Comparison of ENCODE assay signal across 23 cellular contexts in genomic region chr14:101031721-101032120, GRCh38.
"Had no signal": no experiment of that assay in that cellular context is flagged by ENCODE, and none has a peak within 500 bp of the region (broad histone marks: within the 10 kb centered on the region; RNA-seq: fewer than 3 reads in every experiment).

No MANE protein-coding gene starts in this region.

- H3K4me3 Mint-ChIP-seq: endodermal cell; memory B cell; natural killer cell treated with Interleukin-12 subunit alpha and Interleukin-12 subunit beta and Interleukin-15 and Interleukin-18, amount 100 ng/mL, for 72 hours; neural progenitor cell; type B pancreatic cell had no signal

- DNase-seq: cerebellar nuclear complex; colonic mucosa; dermis blood vessel endothelial cell; erythroblast; foreskin keratinocyte; kidney glomerular epithelial cell; lower lobe of right lung; midbrain; nucleus accumbens; right cardiac atrium; stimulated activated CD4-positive, alpha-beta T cell treated with anti-CD3 and anti-CD28 coated beads, Interleukin-2, amount 100 ng/mL, for 24 hours; stimulated activated naive CD4-positive, alpha-beta T cell; stomach had no signal

- H3K27me3 Mint-ChIP-seq: memory B cell, progenitor cell of endocrine pancreas, type B pancreatic cell had no signal

- FAIRE-seq: endothelial cell of umbilical vein had no signal

- H3K4me3 ChIP-seq: colonic mucosa, hepatocyte, lower lobe of right lung, neural progenitor cell, ovary, stomach, uterus had no signal

- H3K36me3 Mint-ChIP-seq: memory B cell; natural killer cell treated with Interleukin-12 subunit alpha and Interleukin-12 subunit beta and Interleukin-15 and Interleukin-18, amount 100 ng/mL, for 72 hours; type B pancreatic cell had no signal

- H3K9ac ChIP-seq: neural progenitor cell had no signal

- H3K4me1 Mint-ChIP-seq: endodermal cell, memory B cell, neural progenitor cell had no signal

- H3K27me3 ChIP-seq: colonic mucosa, foreskin keratinocyte, hepatocyte, neural progenitor cell, ovary, stomach, uterus had no signal

- H3K36me3 ChIP-seq: colonic mucosa, lower lobe of right lung, neural progenitor cell, ovary, stomach, uterus had no signal

- H3K9me3 Mint-ChIP-seq: endodermal cell; natural killer cell treated with Interleukin-12 subunit alpha and Interleukin-12 subunit beta and Interleukin-15 and Interleukin-18, amount 100 ng/mL, for 72 hours; type B pancreatic cell had no signal

- H3K4me1 ChIP-seq: colonic mucosa, foreskin keratinocyte, lower lobe of right lung, neural progenitor cell, stomach, uterus had no signal

- H3K27ac Mint-ChIP-seq: endodermal cell; memory B cell; natural killer cell treated with Interleukin-12 subunit alpha and Interleukin-12 subunit beta and Interleukin-15 and Interleukin-18, amount 100 ng/mL, for 72 hours; neural progenitor cell; progenitor cell of endocrine pancreas; type B pancreatic cell had no signal

- H3K9me3 ChIP-seq: colonic mucosa, lower lobe of right lung, ovary, stomach, uterus had no signal

- H3K27ac ChIP-seq: colonic mucosa, foreskin keratinocyte, hepatocyte, lower lobe of right lung, neural progenitor cell, ovary, stomach, uterus had no signal
